ENCODE assay signal across 16 cellular contexts in genomic region chr1:147534386-147534785, GRCh38. TPM values are rescaled to one million over a fixed set of nuclear protein-coding genes. Genes with fewer than 3 reads are reported as not detected.
DNase-seq lines count a peak whose midpoint lies in the region; ATAC-seq and TF ChIP-seq lines count a peak whose summit lies in the region.
"Had no signal": no experiment of that assay in that cellular context is flagged by ENCODE, and none has a peak within 500 bp of the region (broad histone marks: within the 10 kb centered on the region; RNA-seq: fewer than 3 reads in every experiment).

No MANE protein-coding gene starts in this region.

- H3K27me3 ChIP-seq in breast epithelium (no peaks in the 10 kb centered on the region), hepatocyte (no peaks in the 10 kb centered on the region)

- H4K20me1 ChIP-seq in hepatocyte (ENCODE audit: insufficient read depth, poor library complexity, severe bottlenecking) = no peaks in the 10 kb centered on the region

- no peak overlapping the region for H2AFZ ChIP-seq in hepatocyte

- CTCF ChIA-PET in MCF 10A (lab: Yijun Ruan, JAX) = interaction anchor here (0.6 to 3.0 kb wide), 5 partner anchors 12 to 293 kb away, joined by 3 to 17 read pairs (median 4); no protein-coding TSS in a partner anchor

- H3K4me2 ChIP-seq in hepatocyte = no peak overlapping the region

- no peaks in the 10 kb centered on the region for H3K36me3 ChIP-seq in breast epithelium
- H3K36me3 ChIP-seq in hepatocyte (replicated peaks; ENCODE audit: insufficient read depth, low read depth) = no peaks in the 10 kb centered on the region

- no peak overlapping the region for H3K27ac ChIP-seq in breast epithelium
- peak overlapping the region; percentile 35 for H3K27ac ChIP-seq in hepatocyte

- H3K36me3 Mint-ChIP-seq in MCF 10A (ENCODE audit: insufficient read depth, unreplicated experiment) = no peaks in the 10 kb centered on the region
- H3K36me3 Mint-ChIP-seq: activated naive CD8-positive, alpha-beta T cell; CD8-positive, alpha-beta T cell had no signal

- POLR2A ChIA-PET in MCF 10A (lab: Yijun Ruan, JAX) = interaction anchor here (0.6 kb wide), 1 partner anchor 742 kb away, joined by 3 read pairs; no protein-coding TSS in a partner anchor

- no peaks in the 10 kb centered on the region for H3K9me2 ChIP-seq in hepatocyte (replicated peaks; ENCODE audit: insufficient read depth)

- TF ChIP-seq CTCF in MCF 10A (IDR thresholded peaks at IDR 0.05; ENCODE audit: unreplicated experiment) (no peak), breast epithelium (IDR thresholded peaks at IDR 0.05) (no peak), hepatocyte (IDR thresholded peaks at IDR 0.05; ENCODE audit: poor library complexity) (no peak)

- intact Hi-C loops in MCF 10A (cut with micrococcal nuclease) (no loop called here), breast epithelium (cut with DNase I; ENCODE audit: low total_unique reads) (no loop called here)

- peaks cover 8% of the 10 kb centered on the region for H3K4me1 Mint-ChIP-seq in MCF 10A (ENCODE audit: insufficient read depth, unreplicated experiment)

- H3K27ac Mint-ChIP-seq in MCF 10A (ENCODE audit: low read depth, unreplicated experiment) = no peak overlapping the region
- H3K27ac Mint-ChIP-seq: activated naive CD8-positive, alpha-beta T cell; CD8-positive, alpha-beta T cell; stimulated activated naive CD8-positive, alpha-beta T cell treated with anti-CD3 and anti-CD28 coated beads, Interleukin-15, amount 100 ng/mL, for 72 hours had no signal

- peaks cover 58% of the 10 kb centered on the region for H3K27me3 Mint-ChIP-seq in MCF 10A (ENCODE audit: insufficient read depth, unreplicated experiment)
- H3K27me3 Mint-ChIP-seq: activated naive CD8-positive, alpha-beta T cell; stimulated activated naive CD8-positive, alpha-beta T cell treated with anti-CD3 and anti-CD28 coated beads, Interleukin-15, amount 100 ng/mL, for 72 hours had no signal

- WGBS in hepatocyte (ENCODE audit: low lambda C conversion rate, missing lambda C conversion rate) = 59% methylated on average over 3 of the region's 3 CpGs

- TF ChIP-seq POLR2A in breast epithelium (IDR thresholded peaks at IDR 0.05) = no peak

- no peaks in the 10 kb centered on the region for H3K9me3 Mint-ChIP-seq in MCF 10A (ENCODE audit: unreplicated experiment)
- H3K9me3 Mint-ChIP-seq: CD8-positive, alpha-beta T cell; nephron; stimulated activated naive CD8-positive, alpha-beta T cell treated with anti-CD3 and anti-CD28 coated beads, Interleukin-15, amount 100 ng/mL, for 72 hours had no signal

- H3K9me3 ChIP-seq in breast epithelium (no peaks in the 10 kb centered on the region), hepatocyte (ENCODE audit: low read depth) (no peaks in the 10 kb centered on the region)

- H3K79me2 ChIP-seq in hepatocyte = no peaks in the 10 kb centered on the region

- H3K4me1 ChIP-seq in breast epithelium (no peaks in the 10 kb centered on the region), hepatocyte (ENCODE audit: insufficient read depth) (peaks cover 13% of the 10 kb centered on the region)

- peak; percentile 33 for DNase-seq in MCF 10A (ENCODE audit: unreplicated experiment)
- no peak for DNase-seq in breast epithelium (ENCODE audit: low spot score in 2 of 2)
- peak; percentile 31 for DNase-seq in SK-MEL-5 (ENCODE audit: low read depth, low spot score)
- peak; percentile 34 for DNase-seq in hepatocyte (ENCODE audit: low spot score)
- DNase-seq in stromal cell of bone marrow (ENCODE audit: low read depth) = peak; percentile 42
- DNase-seq in KG1 (lab: John Stamatoyannopoulos, UW) = no peak
- DNase-seq: activated CD4-positive, alpha-beta T cell treated with anti-CD3 and anti-CD28 coated beads, Interleukin-2, amount 50 U/mL, for 4 hours; CD8-positive, alpha-beta T cell; NCI-H187 treated with DMSO at 0.1 percent for 48 hours; NCI-H526; PC-3; stimulated activated naive CD8-positive, alpha-beta T cell treated with anti-CD3 and anti-CD28 coated beads, Interleukin-15, amount 100 ng/mL, for 72 hours had no signal

- no peak for ATAC-seq in GM18511 (IDR thresholded peaks at IDR 0.05; ENCODE audit: unreplicated experiment)
- ATAC-seq in HG03039 (IDR thresholded peaks at IDR 0.05; ENCODE audit: unreplicated experiment) = no peak
- ATAC-seq: CD8-positive, alpha-beta T cell; PC-3; stimulated activated naive CD8-positive, alpha-beta T cell treated with anti-CD3 and anti-CD28 coated beads, Interleukin-15, amount 100 ng/mL, for 72 hours had no signal

- in situ Hi-C loops in SK-MEL-5 (cut with HindIII; ENCODE audit: low pct_unique_long_range_greater_than_20kb, low sequenced_read_pairs) = no loop called here

- no peak overlapping the region for H3K4me3 ChIP-seq in breast epithelium
- no peak overlapping the region for H3K4me3 ChIP-seq in hepatocyte

- no TSS peak for BruUV-seq in MCF 10A (replicated peaks; lab: Mats Ljungman, UMichigan)

- no peak overlapping the region for H3K4me3 Mint-ChIP-seq in MCF 10A (ENCODE audit: unreplicated experiment)
- H3K4me3 Mint-ChIP-seq: activated naive CD8-positive, alpha-beta T cell; CD8-positive, alpha-beta T cell; nephron; stimulated activated naive CD8-positive, alpha-beta T cell treated with anti-CD3 and anti-CD28 coated beads, Interleukin-15, amount 100 ng/mL, for 72 hours had no signal

RNA-seq across cellular contexts. Expression of gene BCL9, which starts 6.9 kb away (rescaled TPM):
- total RNA-seq in MCF 10A (2022) (6.6 and 8.1 TPM in 2 replicates), breast epithelium (10 to 100 TPM; 10.7 to 13.8 (median 12.5) TPM), hepatocyte (13.0 and 22.6 TPM in 2 replicates)
- total RNA-seq in SK-MEL-5 (2014; rRNA removed; shearing (Covaris generic)) = 12.4 and 18.2 TPM in 2 replicates
- 69.5 and 74.6 TPM in 2 replicates for polyA plus RNA-seq in SK-MEL-5 (2015; cell fraction: cytosol; rRNA removed)
- 22.7 and 45.4 TPM in 2 replicates for polyA plus RNA-seq in SK-MEL-5 (2015; cell fraction: nucleus; rRNA removed)
- polyA plus RNA-seq in hepatocyte = 16.5 and 17.0 TPM in 2 replicates

Comparison
In these comparisons a context has a peak if more than half of its experiments do, and no peak if none do; other contexts are left out.
1. DNase-seq: peak in MCF 10A (single experiment), SK-MEL-5 (single experiment), hepatocyte (single experiment) and stromal cell of bone marrow (single experiment); none in breast epithelium (0 of 2) and KG1 (single experiment).